Comparison of ENCODE assay signal across 1 cellular context in the genomic region with DNA sequence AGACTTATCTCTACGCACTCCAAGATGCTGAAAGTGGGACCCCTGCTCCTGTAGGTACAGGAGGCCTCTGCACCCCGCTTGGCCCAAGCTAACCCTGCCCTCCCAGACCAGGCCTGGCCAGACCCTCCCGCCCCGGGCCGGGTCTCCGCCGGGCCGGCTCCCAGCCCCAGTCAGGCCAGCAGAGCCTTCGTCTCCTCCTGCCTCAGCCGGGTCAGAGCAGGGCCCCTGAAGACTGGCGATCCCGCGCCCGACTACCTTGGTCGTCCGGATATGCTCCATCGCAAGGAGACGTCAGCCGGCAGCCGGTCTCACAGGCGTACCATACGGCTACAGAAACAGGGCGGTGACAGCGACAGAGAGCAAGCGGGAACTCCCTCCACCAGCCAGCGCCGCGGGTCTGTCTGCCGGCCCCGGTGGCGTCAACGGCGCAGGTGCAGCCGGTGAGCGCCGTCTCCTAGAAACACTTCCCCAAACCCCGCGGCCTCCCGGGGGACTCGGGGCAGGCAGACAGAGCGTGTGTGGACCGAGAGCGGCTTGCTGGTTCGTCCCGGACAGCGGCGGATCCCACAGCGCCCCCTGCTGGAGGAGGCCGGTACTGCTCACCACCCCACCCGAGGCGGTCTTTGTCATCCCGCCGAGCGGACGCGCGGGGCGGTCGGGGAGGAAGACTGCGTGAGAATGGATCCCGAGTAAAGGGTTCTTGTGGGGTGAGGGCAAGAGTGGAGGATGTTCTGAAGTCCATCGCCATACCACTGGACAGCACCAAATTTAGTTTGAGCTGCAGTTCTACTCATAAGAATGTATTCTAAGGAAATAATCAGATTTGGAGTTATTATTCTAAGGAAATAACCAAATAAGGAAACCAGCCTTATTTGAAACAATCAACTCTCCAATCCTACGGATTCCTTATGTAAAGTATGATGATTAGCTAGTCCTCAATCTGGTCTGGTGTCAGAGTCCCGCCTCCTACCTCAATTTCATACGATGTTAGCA.
A peak's percentile ranks its signal among the peaks of the same experiment; 100 is the strongest.
TF ChIP-seq lines count a peak whose summit lies in the region.

A gene (minus strand): TSS at position 520 of the 993 bp plus-strand sequence. CDS start 241 bp downstream, at position 279.

TF ChIP-seq in K562, 482 proteins besides CTCF, POLR2A, EP300 and RAD21 (continued from another document and continues in another):
- TF ChIP-seq, protein P1, sequence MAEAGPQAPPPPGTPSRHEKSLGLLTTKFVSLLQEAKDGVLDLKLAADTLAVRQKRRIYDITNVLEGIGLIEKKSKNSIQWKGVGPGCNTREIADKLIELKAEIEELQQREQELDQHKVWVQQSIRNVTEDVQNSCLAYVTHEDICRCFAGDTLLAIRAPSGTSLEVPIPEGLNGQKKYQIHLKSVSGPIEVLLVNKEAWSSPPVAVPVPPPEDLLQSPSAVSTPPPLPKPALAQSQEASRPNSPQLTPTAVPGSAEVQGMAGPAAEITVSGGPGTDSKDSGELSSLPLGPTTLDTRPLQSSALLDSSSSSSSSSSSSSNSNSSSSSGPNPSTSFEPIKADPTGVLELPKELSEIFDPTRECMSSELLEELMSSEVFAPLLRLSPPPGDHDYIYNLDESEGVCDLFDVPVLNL (CRISPR knock-in tag; IDR thresholded peaks at IDR 0.05; ENCODE audit: low read depth) = no peak
- TF ChIP-seq ZNF146 (CRISPR knock-in tag; IDR thresholded peaks at IDR 0.05; ENCODE audit: unreplicated experiment) (no peak), LCOR (CRISPR knock-in tag; IDR thresholded peaks at IDR 0.05) (no peak), DIDO1 (tag; IDR thresholded peaks at IDR 0.05; ENCODE audit: low read depth) (no peak), HMG20A (CRISPR knock-in tag; conservative IDR thresholded peaks at IDR 0.05) (no peak), MCM7 (IDR thresholded peaks at IDR 0.05) (no peak), PCBP2 (IDR thresholded peaks at IDR 0.05; ENCODE audit: low read depth, low read length, poor library complexity, severe bottlenecking) (no peak), ZFX (CRISPR knock-in tag; IDR thresholded peaks at IDR 0.05) (peak; percentile 80), RHOXF2B (CRISPR knock-in tag; conservative IDR thresholded peaks at IDR 0.05) (no peak), POLR2H (tag; IDR thresholded peaks at IDR 0.05; ENCODE audit: low read depth) (no peak), KLF10 (CRISPR knock-in tag; IDR thresholded peaks at IDR 0.05) (no peak), CTBP1 (IDR thresholded peaks at IDR 0.05; ENCODE audit: borderline replicate concordance) (peak; percentile 59; the same call in 1 of the 2 replicates), GABPA (tag; conservative IDR thresholded peaks at IDR 0.05; ENCODE audit: low read depth) (no peak; the same call in none of the 2 replicates), ZNF668 (CRISPR knock-in tag; IDR thresholded peaks at IDR 0.05) (no peak), NFXL1 (CRISPR knock-in tag; IDR thresholded peaks at IDR 0.05) (no peak), SMARCB1 (IDR thresholded peaks at IDR 0.05; ENCODE audit: insufficient read length, low read depth) (no peak), ZNF507 (tag; conservative IDR thresholded peaks at IDR 0.05) (no peak), ZNF644 (tag; IDR thresholded peaks at IDR 0.05; ENCODE audit: low read depth) (no peak), SMARCA5 (IDR thresholded peaks at IDR 0.05) (no peak), WHSC1 (IDR thresholded peaks at IDR 0.05; ENCODE audit: low read length) (no peak), PTBP1 (IDR thresholded peaks at IDR 0.05; ENCODE audit: low read depth, low read length) (no peak), SRSF7 (optimal IDR thresholded peaks at IDR 0.05; ENCODE audit: low read depth, low read length) (no peak), ZNF347 (CRISPR knock-in tag; IDR thresholded peaks at IDR 0.05; ENCODE audit: low read depth) (no peak), BRD4 (IDR thresholded peaks at IDR 0.05) (no peak), ATF1 (CRISPR knock-in tag; IDR thresholded peaks at IDR 0.05) (no peak), ATF1 (tag; IDR thresholded peaks at IDR 0.05) (peak; percentile 45), SPI1 (IDR thresholded peaks at IDR 0.05; ENCODE audit: borderline replicate concordance, low read depth, low read length) (peak; percentile 59; the same call in 1 of the 2 replicates), RBM39 (optimal IDR thresholded peaks at IDR 0.05; ENCODE audit: low read depth, low read length) (no peak), PURB (CRISPR knock-in tag; IDR thresholded peaks at IDR 0.05; ENCODE audit: low read depth) (no peak), ETV6 (IDR thresholded peaks at IDR 0.05; ENCODE audit: borderline replicate concordance in 1 of 2, low read depth in 2 of 2, low read length in 1 of 2) (no peak), ETV6 (CRISPR knock-in tag; IDR thresholded peaks at IDR 0.05; ENCODE audit: borderline replicate concordance) (peak; percentile 30; the same call in 1 of the 2 replicates)
- TF ChIP-seq, protein P2, sequence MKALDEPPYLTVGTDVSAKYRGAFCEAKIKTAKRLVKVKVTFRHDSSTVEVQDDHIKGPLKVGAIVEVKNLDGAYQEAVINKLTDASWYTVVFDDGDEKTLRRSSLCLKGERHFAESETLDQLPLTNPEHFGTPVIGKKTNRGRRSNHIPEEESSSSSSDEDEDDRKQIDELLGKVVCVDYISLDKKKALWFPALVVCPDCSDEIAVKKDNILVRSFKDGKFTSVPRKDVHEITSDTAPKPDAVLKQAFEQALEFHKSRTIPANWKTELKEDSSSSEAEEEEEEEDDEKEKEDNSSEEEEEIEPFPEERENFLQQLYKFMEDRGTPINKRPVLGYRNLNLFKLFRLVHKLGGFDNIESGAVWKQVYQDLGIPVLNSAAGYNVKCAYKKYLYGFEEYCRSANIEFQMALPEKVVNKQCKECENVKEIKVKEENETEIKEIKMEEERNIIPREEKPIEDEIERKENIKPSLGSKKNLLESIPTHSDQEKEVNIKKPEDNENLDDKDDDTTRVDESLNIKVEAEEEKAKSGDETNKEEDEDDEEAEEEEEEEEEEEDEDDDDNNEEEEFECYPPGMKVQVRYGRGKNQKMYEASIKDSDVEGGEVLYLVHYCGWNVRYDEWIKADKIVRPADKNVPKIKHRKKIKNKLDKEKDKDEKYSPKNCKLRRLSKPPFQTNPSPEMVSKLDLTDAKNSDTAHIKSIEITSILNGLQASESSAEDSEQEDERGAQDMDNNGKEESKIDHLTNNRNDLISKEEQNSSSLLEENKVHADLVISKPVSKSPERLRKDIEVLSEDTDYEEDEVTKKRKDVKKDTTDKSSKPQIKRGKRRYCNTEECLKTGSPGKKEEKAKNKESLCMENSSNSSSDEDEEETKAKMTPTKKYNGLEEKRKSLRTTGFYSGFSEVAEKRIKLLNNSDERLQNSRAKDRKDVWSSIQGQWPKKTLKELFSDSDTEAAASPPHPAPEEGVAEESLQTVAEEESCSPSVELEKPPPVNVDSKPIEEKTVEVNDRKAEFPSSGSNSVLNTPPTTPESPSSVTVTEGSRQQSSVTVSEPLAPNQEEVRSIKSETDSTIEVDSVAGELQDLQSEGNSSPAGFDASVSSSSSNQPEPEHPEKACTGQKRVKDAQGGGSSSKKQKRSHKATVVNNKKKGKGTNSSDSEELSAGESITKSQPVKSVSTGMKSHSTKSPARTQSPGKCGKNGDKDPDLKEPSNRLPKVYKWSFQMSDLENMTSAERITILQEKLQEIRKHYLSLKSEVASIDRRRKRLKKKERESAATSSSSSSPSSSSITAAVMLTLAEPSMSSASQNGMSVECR (CRISPR knock-in tag; IDR thresholded peaks at IDR 0.05) = 0 out of 2 replicates have a peak, but pooled peaks have one; percentile 35
- TF ChIP-seq, protein P3, sequence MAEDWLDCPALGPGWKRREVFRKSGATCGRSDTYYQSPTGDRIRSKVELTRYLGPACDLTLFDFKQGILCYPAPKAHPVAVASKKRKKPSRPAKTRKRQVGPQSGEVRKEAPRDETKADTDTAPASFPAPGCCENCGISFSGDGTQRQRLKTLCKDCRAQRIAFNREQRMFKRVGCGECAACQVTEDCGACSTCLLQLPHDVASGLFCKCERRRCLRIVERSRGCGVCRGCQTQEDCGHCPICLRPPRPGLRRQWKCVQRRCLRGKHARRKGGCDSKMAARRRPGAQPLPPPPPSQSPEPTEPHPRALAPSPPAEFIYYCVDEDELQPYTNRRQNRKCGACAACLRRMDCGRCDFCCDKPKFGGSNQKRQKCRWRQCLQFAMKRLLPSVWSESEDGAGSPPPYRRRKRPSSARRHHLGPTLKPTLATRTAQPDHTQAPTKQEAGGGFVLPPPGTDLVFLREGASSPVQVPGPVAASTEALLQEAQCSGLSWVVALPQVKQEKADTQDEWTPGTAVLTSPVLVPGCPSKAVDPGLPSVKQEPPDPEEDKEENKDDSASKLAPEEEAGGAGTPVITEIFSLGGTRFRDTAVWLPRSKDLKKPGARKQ (CRISPR knock-in tag; IDR thresholded peaks at IDR 0.05) = no peak
- TF ChIP-seq, protein P4, sequence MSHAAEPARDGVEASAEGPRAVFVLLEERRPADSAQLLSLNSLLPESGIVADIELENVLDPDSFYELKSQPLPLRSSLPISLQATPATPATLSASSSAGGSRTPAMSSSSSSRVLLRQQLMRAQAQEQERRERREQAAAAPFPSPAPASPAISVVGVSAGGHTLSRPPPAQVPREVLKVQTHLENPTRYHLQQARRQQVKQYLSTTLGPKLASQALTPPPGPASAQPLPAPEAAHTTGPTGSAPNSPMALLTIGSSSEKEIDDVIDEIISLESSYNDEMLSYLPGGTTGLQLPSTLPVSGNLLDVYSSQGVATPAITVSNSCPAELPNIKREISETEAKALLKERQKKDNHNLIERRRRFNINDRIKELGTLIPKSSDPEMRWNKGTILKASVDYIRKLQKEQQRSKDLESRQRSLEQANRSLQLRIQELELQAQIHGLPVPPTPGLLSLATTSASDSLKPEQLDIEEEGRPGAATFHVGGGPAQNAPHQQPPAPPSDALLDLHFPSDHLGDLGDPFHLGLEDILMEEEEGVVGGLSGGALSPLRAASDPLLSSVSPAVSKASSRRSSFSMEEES (CRISPR knock-in tag; IDR thresholded peaks at IDR 0.05) = no peak
- TF ChIP-seq, protein P5, sequence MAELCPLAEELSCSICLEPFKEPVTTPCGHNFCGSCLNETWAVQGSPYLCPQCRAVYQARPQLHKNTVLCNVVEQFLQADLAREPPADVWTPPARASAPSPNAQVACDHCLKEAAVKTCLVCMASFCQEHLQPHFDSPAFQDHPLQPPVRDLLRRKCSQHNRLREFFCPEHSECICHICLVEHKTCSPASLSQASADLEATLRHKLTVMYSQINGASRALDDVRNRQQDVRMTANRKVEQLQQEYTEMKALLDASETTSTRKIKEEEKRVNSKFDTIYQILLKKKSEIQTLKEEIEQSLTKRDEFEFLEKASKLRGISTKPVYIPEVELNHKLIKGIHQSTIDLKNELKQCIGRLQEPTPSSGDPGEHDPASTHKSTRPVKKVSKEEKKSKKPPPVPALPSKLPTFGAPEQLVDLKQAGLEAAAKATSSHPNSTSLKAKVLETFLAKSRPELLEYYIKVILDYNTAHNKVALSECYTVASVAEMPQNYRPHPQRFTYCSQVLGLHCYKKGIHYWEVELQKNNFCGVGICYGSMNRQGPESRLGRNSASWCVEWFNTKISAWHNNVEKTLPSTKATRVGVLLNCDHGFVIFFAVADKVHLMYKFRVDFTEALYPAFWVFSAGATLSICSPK (IDR thresholded peaks at IDR 0.05; ENCODE audit: borderline replicate concordance) = no peak
- TF ChIP-seq, protein P6, sequence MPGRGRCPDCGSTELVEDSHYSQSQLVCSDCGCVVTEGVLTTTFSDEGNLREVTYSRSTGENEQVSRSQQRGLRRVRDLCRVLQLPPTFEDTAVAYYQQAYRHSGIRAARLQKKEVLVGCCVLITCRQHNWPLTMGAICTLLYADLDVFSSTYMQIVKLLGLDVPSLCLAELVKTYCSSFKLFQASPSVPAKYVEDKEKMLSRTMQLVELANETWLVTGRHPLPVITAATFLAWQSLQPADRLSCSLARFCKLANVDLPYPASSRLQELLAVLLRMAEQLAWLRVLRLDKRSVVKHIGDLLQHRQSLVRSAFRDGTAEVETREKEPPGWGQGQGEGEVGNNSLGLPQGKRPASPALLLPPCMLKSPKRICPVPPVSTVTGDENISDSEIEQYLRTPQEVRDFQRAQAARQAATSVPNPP (IDR thresholded peaks at IDR 0.05; ENCODE audit: borderline replicate concordance, insufficient read depth, insufficient read length) = no peak
- TF ChIP-seq, protein P7, sequence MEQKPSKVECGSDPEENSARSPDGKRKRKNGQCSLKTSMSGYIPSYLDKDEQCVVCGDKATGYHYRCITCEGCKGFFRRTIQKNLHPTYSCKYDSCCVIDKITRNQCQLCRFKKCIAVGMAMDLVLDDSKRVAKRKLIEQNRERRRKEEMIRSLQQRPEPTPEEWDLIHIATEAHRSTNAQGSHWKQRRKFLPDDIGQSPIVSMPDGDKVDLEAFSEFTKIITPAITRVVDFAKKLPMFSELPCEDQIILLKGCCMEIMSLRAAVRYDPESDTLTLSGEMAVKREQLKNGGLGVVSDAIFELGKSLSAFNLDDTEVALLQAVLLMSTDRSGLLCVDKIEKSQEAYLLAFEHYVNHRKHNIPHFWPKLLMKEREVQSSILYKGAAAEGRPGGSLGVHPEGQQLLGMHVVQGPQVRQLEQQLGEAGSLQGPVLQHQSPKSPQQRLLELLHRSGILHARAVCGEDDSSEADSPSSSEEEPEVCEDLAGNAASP (IDR thresholded peaks at IDR 0.05) = no peak
- TF ChIP-seq, protein P8, sequence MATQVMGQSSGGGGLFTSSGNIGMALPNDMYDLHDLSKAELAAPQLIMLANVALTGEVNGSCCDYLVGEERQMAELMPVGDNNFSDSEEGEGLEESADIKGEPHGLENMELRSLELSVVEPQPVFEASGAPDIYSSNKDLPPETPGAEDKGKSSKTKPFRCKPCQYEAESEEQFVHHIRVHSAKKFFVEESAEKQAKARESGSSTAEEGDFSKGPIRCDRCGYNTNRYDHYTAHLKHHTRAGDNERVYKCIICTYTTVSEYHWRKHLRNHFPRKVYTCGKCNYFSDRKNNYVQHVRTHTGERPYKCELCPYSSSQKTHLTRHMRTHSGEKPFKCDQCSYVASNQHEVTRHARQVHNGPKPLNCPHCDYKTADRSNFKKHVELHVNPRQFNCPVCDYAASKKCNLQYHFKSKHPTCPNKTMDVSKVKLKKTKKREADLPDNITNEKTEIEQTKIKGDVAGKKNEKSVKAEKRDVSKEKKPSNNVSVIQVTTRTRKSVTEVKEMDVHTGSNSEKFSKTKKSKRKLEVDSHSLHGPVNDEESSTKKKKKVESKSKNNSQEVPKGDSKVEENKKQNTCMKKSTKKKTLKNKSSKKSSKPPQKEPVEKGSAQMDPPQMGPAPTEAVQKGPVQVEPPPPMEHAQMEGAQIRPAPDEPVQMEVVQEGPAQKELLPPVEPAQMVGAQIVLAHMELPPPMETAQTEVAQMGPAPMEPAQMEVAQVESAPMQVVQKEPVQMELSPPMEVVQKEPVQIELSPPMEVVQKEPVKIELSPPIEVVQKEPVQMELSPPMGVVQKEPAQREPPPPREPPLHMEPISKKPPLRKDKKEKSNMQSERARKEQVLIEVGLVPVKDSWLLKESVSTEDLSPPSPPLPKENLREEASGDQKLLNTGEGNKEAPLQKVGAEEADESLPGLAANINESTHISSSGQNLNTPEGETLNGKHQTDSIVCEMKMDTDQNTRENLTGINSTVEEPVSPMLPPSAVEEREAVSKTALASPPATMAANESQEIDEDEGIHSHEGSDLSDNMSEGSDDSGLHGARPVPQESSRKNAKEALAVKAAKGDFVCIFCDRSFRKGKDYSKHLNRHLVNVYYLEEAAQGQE (CRISPR knock-in tag; IDR thresholded peaks at IDR 0.05; ENCODE audit: low read depth) = 0 out of 2 replicates have a peak, but pooled peaks have one; percentile 29
